12 cellular contexts compared by ENCODE assay signal in the genomic region with DNA sequence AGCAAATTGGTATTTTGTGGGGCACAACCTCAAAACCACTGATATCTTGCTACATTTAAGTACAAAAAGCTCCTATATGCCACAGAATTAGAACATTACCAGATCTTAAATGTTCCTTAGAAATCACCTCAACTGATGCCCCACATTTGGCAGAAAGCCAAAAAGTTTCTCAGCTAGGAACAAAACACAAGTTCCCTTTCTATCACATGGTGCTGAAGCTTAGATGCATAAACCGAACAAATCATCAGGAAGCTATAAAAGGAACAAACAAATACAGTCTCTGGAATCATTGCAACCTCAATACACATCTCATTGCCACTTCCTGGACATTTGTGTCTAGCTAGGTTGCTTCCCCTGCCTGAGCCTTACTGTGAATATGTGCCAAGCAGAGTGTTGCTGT.
DNase-seq lines count a peak whose midpoint lies in the region; ATAC-seq, FAIRE-seq and TF ChIP-seq lines count a peak whose summit lies in the region.
"Had no signal": no experiment of that assay in that cellular context is flagged by ENCODE, and none has a peak within 500 bp of the region (broad histone marks: within the 10 kb centered on the region; RNA-seq: fewer than 3 reads in every experiment).

No MANE protein-coding gene starts in this region.

- H3K79me2 ChIP-seq in Karpas-422 (ENCODE audit: low read length) (no peaks in the 10 kb centered on the region), GM23338 (replicated peaks; ENCODE audit: insufficient read depth) (no peaks in the 10 kb centered on the region)

- ATAC-seq in left lung (peak; percentile 45), GM23338 (no peak), HG03571 (IDR thresholded peaks at IDR 0.05; ENCODE audit: unreplicated experiment) (no peak)
- ATAC-seq: HCT116; stimulated activated naive CD8-positive, alpha-beta T cell treated with anti-CD3 and anti-CD28 coated beads, Interleukin-15, amount 100 ng/mL, for 72 hours had no signal

- TF ChIP-seq CTCF in left lung (IDR thresholded peaks at IDR 0.05) (no peak), GM23338 (conservative IDR thresholded peaks at IDR 0.05; ENCODE audit: low read depth in 2 of 2) (no peak)

- no peaks in the 10 kb centered on the region for H4K20me1 ChIP-seq in Karpas-422 (ENCODE audit: insufficient read depth, low read depth, low read length)
- H4K20me1 ChIP-seq in GM23338 (replicated peaks; ENCODE audit: insufficient read depth): no peaks in the 10 kb centered on the region

- H3K4me2 ChIP-seq in Karpas-422 (ENCODE audit: low read depth, low read length, poor library complexity, severe bottlenecking): no peak overlapping the region
- H3K4me2 ChIP-seq in GM23338: no peak overlapping the region

- H3K4me1 ChIP-seq in Karpas-422 (ENCODE audit: low read length) (no peaks in the 10 kb centered on the region), left lung (peaks cover 0 to 19% of the 10 kb centered on the region in 2 donors), GM23338 (ENCODE audit: insufficient read depth) (no peaks in the 10 kb centered on the region)

- H3K9me3 ChIP-seq in Karpas-422 (ENCODE audit: low read length): no peaks in the 10 kb centered on the region
- no peaks in the 10 kb centered on the region for H3K9me3 ChIP-seq in left lung

- H3K4me1 Mint-ChIP-seq in GM23338: no peaks in the 10 kb centered on the region

- no peak for TF ChIP-seq POLR2A in GM12892 (IDR thresholded peaks at IDR 0.05; ENCODE audit: low read depth, low read length)

- H3K27ac ChIP-seq in Karpas-422 (ENCODE audit: low read length) (no peak overlapping the region), left lung (no peak overlapping the region), GM23338 (ENCODE audit: low read depth) (no peak overlapping the region)

- peak; percentile 26 for DNase-seq in DMS153 treated with DMSO at 0.1 percent for 48 hours (lab: John Stamatoyannopoulos, UW; ENCODE audit: unreplicated experiment)
- DNase-seq in Karpas-422: peak; percentile 53
- peak; percentile 31 for DNase-seq in amniotic epithelial cell (ENCODE audit: low read depth)
- no peak for DNase-seq in left lung
- no peak for DNase-seq in amniotic stem cell (lab: John Stamatoyannopoulos, UW)
- DNase-seq in GM23338 (ENCODE audit: low spot score): no peak
- no peak for DNase-seq in GM12892 (ENCODE audit: insufficient read length)
- DNase-seq: cerebellar nuclear complex; NCI-H524; stimulated activated naive CD8-positive, alpha-beta T cell treated with anti-CD3 and anti-CD28 coated beads, Interleukin-15, amount 100 ng/mL, for 72 hours had no signal

- H3K36me3 ChIP-seq in Karpas-422 (ENCODE audit: insufficient read depth, low read length) (no peaks in the 10 kb centered on the region), left lung (no peaks in the 10 kb centered on the region), GM23338 (ENCODE audit: insufficient read depth) (no peaks in the 10 kb centered on the region)

- H3K36me3 Mint-ChIP-seq in GM23338 (ENCODE audit: low read depth): no peaks in the 10 kb centered on the region

- no peak overlapping the region for H3K9ac ChIP-seq in Karpas-422 (ENCODE audit: low read length)

- H3K9me3 Mint-ChIP-seq in GM23338: no peaks in the 10 kb centered on the region

- no peak overlapping the region for H3K27ac Mint-ChIP-seq in GM23338

- H3K4me3 Mint-ChIP-seq in GM23338: no peak overlapping the region
- H3K4me3 Mint-ChIP-seq: stimulated activated naive CD8-positive, alpha-beta T cell treated with anti-CD3 and anti-CD28 coated beads, Interleukin-15, amount 100 ng/mL, for 72 hours had no signal

- H3K27me3 Mint-ChIP-seq in GM23338 (ENCODE audit: insufficient read depth, low read depth, poor library complexity): no peaks in the 10 kb centered on the region
- H3K27me3 Mint-ChIP-seq: stimulated activated naive CD8-positive, alpha-beta T cell treated with anti-CD3 and anti-CD28 coated beads, Interleukin-15, amount 100 ng/mL, for 72 hours had no signal

- FAIRE-seq in GM12892 (lab: Jason Lieb, UNC): no peak

- H2AFZ ChIP-seq in Karpas-422 (ENCODE audit: low read length): no peak overlapping the region
- H2AFZ ChIP-seq in GM23338: no peak overlapping the region

- H3K9me2 ChIP-seq in Karpas-422 (replicated peaks; ENCODE audit: insufficient read depth, low read length) (no peaks in the 10 kb centered on the region), GM23338 (ENCODE audit: insufficient read depth) (no peaks in the 10 kb centered on the region; the same call in 1 of the 2 replicates)

- intact Hi-C loops in left lung (cut with DNase I): no loop called here

- H3K4me3 ChIP-seq in Karpas-422 (ENCODE audit: low read length) (no peak overlapping the region), left lung (no peak overlapping the region), GM23338 (no peak overlapping the region)

- no peaks in the 10 kb centered on the region for H3F3A ChIP-seq in GM23338 (replicated peaks; ENCODE audit: low read depth)

- H3K27me3 ChIP-seq in Karpas-422 (ENCODE audit: low read length) (no peaks in the 10 kb centered on the region), left lung (no peaks in the 10 kb centered on the region), GM23338 (ENCODE audit: insufficient read depth) (no peaks in the 10 kb centered on the region)

TF ChIP-seq in GM23338, 12 proteins besides CTCF, POLR2A, EP300 and RAD21:
- TF ChIP-seq, protein P1, sequence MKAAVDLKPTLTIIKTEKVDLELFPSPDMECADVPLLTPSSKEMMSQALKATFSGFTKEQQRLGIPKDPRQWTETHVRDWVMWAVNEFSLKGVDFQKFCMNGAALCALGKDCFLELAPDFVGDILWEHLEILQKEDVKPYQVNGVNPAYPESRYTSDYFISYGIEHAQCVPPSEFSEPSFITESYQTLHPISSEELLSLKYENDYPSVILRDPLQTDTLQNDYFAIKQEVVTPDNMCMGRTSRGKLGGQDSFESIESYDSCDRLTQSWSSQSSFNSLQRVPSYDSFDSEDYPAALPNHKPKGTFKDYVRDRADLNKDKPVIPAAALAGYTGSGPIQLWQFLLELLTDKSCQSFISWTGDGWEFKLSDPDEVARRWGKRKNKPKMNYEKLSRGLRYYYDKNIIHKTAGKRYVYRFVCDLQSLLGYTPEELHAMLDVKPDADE (IDR thresholded peaks at IDR 0.05): no peak
TF ChIP-seq in GM23338: peak in this region for 0.

Comparison
In these comparisons a context has a peak if more than half of its experiments do, and no peak if none do; other contexts are left out.
1. DNase-seq: peak in DMS153 treated with DMSO at 0.1 percent for 48 hours (single experiment), Karpas-422 (single experiment) and amniotic epithelial cell (single experiment); none in left lung (0 of 2), amniotic stem cell (single experiment), GM23338 (single experiment) and GM12892 (single experiment).